Comparison of ENCODE assay signal across 2 cellular contexts in the genomic region with DNA sequence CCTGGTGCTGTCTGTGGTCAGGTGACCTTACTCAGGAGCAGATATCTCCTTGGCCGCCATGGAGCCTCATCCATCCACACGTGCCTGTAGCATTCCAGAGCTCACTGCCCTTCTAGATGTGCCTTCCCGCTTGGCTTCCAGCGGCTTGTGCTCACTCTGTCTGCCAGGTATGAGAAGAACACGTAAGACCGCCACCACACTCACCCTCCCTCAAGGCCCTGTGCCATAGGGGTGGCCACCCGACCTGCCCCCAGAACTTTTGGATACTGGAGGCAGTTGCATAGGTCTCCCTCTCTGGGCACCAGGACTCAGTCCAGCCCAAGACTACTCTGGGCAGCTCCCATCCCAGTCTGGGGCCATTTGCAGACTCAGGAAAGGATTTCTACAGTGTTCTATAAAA.
TF ChIP-seq lines count a peak whose summit lies in the region.

No MANE protein-coding gene starts in this region.

TF ChIP-seq in HCT116, 20 proteins besides CTCF, POLR2A, EP300 and RAD21:
- no peak for TF ChIP-seq SRF (IDR thresholded peaks at IDR 0.05; ENCODE audit: low read depth)
- TF ChIP-seq, protein P1, sequence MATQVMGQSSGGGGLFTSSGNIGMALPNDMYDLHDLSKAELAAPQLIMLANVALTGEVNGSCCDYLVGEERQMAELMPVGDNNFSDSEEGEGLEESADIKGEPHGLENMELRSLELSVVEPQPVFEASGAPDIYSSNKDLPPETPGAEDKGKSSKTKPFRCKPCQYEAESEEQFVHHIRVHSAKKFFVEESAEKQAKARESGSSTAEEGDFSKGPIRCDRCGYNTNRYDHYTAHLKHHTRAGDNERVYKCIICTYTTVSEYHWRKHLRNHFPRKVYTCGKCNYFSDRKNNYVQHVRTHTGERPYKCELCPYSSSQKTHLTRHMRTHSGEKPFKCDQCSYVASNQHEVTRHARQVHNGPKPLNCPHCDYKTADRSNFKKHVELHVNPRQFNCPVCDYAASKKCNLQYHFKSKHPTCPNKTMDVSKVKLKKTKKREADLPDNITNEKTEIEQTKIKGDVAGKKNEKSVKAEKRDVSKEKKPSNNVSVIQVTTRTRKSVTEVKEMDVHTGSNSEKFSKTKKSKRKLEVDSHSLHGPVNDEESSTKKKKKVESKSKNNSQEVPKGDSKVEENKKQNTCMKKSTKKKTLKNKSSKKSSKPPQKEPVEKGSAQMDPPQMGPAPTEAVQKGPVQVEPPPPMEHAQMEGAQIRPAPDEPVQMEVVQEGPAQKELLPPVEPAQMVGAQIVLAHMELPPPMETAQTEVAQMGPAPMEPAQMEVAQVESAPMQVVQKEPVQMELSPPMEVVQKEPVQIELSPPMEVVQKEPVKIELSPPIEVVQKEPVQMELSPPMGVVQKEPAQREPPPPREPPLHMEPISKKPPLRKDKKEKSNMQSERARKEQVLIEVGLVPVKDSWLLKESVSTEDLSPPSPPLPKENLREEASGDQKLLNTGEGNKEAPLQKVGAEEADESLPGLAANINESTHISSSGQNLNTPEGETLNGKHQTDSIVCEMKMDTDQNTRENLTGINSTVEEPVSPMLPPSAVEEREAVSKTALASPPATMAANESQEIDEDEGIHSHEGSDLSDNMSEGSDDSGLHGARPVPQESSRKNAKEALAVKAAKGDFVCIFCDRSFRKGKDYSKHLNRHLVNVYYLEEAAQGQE (IDR thresholded peaks at IDR 0.05; ENCODE audit: low read depth) = no peak
- no peak for TF ChIP-seq FOSL1 (IDR thresholded peaks at IDR 0.05; ENCODE audit: low read depth)
- no peak for TF ChIP-seq ELF1 (IDR thresholded peaks at IDR 0.05; ENCODE audit: borderline replicate concordance, low read depth)
- TF ChIP-seq, protein P2, sequence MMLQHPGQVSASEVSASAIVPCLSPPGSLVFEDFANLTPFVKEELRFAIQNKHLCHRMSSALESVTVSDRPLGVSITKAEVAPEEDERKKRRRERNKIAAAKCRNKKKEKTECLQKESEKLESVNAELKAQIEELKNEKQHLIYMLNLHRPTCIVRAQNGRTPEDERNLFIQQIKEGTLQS (IDR thresholded peaks at IDR 0.05) = no peak
- TF ChIP-seq, protein P3, sequence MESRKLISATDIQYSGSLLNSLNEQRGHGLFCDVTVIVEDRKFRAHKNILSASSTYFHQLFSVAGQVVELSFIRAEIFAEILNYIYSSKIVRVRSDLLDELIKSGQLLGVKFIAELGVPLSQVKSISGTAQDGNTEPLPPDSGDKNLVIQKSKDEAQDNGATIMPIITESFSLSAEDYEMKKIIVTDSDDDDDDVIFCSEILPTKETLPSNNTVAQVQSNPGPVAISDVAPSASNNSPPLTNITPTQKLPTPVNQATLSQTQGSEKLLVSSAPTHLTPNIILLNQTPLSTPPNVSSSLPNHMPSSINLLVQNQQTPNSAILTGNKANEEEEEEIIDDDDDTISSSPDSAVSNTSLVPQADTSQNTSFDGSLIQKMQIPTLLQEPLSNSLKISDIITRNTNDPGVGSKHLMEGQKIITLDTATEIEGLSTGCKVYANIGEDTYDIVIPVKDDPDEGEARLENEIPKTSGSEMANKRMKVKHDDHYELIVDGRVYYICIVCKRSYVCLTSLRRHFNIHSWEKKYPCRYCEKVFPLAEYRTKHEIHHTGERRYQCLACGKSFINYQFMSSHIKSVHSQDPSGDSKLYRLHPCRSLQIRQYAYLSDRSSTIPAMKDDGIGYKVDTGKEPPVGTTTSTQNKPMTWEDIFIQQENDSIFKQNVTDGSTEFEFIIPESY (IDR thresholded peaks at IDR 0.05; ENCODE audit: extremely low read depth, insufficient replicate concordance, low read length) = no peak
- no peak for TF ChIP-seq ZNF274 (IDR thresholded peaks at IDR 0.05; ENCODE audit: low read depth, low read length)

TF ChIP-seq in K562, 482 proteins besides CTCF, POLR2A, EP300 and RAD21:
- TF ChIP-seq, protein P4, sequence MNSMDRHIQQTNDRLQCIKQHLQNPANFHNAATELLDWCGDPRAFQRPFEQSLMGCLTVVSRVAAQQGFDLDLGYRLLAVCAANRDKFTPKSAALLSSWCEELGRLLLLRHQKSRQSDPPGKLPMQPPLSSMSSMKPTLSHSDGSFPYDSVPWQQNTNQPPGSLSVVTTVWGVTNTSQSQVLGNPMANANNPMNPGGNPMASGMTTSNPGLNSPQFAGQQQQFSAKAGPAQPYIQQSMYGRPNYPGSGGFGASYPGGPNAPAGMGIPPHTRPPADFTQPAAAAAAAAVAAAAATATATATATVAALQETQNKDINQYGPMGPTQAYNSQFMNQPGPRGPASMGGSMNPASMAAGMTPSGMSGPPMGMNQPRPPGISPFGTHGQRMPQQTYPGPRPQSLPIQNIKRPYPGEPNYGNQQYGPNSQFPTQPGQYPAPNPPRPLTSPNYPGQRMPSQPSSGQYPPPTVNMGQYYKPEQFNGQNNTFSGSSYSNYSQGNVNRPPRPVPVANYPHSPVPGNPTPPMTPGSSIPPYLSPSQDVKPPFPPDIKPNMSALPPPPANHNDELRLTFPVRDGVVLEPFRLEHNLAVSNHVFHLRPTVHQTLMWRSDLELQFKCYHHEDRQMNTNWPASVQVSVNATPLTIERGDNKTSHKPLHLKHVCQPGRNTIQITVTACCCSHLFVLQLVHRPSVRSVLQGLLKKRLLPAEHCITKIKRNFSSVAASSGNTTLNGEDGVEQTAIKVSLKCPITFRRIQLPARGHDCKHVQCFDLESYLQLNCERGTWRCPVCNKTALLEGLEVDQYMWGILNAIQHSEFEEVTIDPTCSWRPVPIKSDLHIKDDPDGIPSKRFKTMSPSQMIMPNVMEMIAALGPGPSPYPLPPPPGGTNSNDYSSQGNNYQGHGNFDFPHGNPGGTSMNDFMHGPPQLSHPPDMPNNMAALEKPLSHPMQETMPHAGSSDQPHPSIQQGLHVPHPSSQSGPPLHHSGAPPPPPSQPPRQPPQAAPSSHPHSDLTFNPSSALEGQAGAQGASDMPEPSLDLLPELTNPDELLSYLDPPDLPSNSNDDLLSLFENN (IDR thresholded peaks at IDR 0.05; ENCODE audit: low read depth in 2 of 2, low read length in 2 of 2) = no peak
- TF ChIP-seq, protein P5, sequence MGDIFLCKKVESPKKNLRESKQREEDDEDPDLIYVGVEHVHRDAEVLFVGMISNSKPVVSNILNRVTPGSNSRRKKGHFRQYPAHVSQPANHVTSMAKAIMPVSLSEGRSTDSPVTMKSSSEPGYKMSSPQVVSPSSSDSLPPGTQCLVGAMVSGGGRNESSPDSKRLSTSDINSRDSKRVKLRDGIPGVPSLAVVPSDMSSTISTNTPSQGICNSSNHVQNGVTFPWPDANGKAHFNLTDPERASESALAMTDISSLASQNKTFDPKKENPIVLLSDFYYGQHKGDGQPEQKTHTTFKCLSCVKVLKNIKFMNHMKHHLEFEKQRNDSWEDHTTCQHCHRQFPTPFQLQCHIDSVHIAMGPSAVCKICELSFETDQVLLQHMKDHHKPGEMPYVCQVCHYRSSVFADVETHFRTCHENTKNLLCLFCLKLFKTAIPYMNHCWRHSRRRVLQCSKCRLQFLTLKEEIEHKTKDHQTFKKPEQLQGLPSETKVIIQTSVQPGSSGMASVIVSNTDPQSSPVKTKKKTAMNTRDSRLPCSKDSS (IDR thresholded peaks at IDR 0.05; ENCODE audit: low read depth, partially characterized antibody) = no peak
- TF ChIP-seq BRF1 (IDR thresholded peaks at IDR 0.05; ENCODE audit: borderline replicate concordance, extremely low read depth, insufficient read length) (no peak), SIN3B (IDR thresholded peaks at IDR 0.05; ENCODE audit: low read depth) (no peak), NONO (IDR thresholded peaks at IDR 0.05; ENCODE audit: low read depth in 2 of 2, low read length in 1 of 2) (no peak), RFX5 (IDR thresholded peaks at IDR 0.05; ENCODE audit: low read depth, low read length) (no peak), ZC3H8 (IDR thresholded peaks at IDR 0.05) (no peak), EHMT2 (IDR thresholded peaks at IDR 0.05) (no peak), IRF2 (CRISPR knock-in tag; IDR thresholded peaks at IDR 0.05) (no peak), GTF2E2 (tag; IDR thresholded peaks at IDR 0.05) (no peak), MECOM (CRISPR knock-in tag; IDR thresholded peaks at IDR 0.05) (no peak), SIN3A (IDR thresholded peaks at IDR 0.05; ENCODE audit: borderline replicate concordance in 2 of 2, control insufficient read depth in 1 of 2, low read depth in 2 of 2, low read length in 2 of 2) (no peak), SMARCA5 (IDR thresholded peaks at IDR 0.05) (no peak), IFI16 (CRISPR knock-in tag; IDR thresholded peaks at IDR 0.05) (no peak)
- TF ChIP-seq, protein P6, sequence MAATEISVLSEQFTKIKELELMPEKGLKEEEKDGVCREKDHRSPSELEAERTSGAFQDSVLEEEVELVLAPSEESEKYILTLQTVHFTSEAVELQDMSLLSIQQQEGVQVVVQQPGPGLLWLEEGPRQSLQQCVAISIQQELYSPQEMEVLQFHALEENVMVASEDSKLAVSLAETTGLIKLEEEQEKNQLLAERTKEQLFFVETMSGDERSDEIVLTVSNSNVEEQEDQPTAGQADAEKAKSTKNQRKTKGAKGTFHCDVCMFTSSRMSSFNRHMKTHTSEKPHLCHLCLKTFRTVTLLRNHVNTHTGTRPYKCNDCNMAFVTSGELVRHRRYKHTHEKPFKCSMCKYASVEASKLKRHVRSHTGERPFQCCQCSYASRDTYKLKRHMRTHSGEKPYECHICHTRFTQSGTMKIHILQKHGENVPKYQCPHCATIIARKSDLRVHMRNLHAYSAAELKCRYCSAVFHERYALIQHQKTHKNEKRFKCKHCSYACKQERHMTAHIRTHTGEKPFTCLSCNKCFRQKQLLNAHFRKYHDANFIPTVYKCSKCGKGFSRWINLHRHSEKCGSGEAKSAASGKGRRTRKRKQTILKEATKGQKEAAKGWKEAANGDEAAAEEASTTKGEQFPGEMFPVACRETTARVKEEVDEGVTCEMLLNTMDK (IDR thresholded peaks at IDR 0.05; ENCODE audit: borderline replicate concordance, insufficient read depth, low read depth, low read length, poor library complexity, severe bottlenecking) = no peak
- TF ChIP-seq, protein P7, sequence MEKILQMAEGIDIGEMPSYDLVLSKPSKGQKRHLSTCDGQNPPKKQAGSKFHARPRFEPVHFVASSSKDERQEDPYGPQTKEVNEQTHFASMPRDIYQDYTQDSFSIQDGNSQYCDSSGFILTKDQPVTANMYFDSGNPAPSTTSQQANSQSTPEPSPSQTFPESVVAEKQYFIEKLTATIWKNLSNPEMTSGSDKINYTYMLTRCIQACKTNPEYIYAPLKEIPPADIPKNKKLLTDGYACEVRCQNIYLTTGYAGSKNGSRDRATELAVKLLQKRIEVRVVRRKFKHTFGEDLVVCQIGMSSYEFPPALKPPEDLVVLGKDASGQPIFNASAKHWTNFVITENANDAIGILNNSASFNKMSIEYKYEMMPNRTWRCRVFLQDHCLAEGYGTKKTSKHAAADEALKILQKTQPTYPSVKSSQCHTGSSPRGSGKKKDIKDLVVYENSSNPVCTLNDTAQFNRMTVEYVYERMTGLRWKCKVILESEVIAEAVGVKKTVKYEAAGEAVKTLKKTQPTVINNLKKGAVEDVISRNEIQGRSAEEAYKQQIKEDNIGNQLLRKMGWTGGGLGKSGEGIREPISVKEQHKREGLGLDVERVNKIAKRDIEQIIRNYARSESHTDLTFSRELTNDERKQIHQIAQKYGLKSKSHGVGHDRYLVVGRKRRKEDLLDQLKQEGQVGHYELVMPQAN (IDR thresholded peaks at IDR 0.05; ENCODE audit: borderline replicate concordance) = no peak
- TF ChIP-seq, protein P8, sequence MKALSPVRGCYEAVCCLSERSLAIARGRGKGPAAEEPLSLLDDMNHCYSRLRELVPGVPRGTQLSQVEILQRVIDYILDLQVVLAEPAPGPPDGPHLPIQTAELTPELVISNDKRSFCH (CRISPR knock-in tag; IDR thresholded peaks at IDR 0.05) = no peak
- TF ChIP-seq, protein P8 (tag; IDR thresholded peaks at IDR 0.05) = no peak
- TF ChIP-seq, protein P2 (IDR thresholded peaks at IDR 0.05) = no peak
- TF ChIP-seq, protein P2 (CRISPR knock-in tag; conservative IDR thresholded peaks at IDR 0.05) = no peak
- TF ChIP-seq, protein P9, sequence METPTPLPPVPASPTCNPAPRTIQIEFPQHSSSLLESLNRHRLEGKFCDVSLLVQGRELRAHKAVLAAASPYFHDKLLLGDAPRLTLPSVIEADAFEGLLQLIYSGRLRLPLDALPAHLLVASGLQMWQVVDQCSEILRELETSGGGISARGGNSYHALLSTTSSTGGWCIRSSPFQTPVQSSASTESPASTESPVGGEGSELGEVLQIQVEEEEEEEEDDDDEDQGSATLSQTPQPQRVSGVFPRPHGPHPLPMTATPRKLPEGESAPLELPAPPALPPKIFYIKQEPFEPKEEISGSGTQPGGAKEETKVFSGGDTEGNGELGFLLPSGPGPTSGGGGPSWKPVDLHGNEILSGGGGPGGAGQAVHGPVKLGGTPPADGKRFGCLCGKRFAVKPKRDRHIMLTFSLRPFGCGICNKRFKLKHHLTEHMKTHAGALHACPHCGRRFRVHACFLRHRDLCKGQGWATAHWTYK (CRISPR knock-in tag; IDR thresholded peaks at IDR 0.05) = no peak
